29 cellular contexts compared by ENCODE assay signal in genomic region chr20:2080532-2081224, GRCh38.
"Had no signal": no experiment of that assay in that cellular context is flagged by ENCODE, and none has a peak within 500 bp of the region (broad histone marks: within the 10 kb centered on the region; RNA-seq: fewer than 3 reads in every experiment).

No MANE protein-coding gene starts in this region.

- H3K4me1 ChIP-seq: gastroesophageal sphincter, lower lobe of right lung, neural progenitor cell, parathyroid adenoma, psoas muscle, uterus had no signal

- H3K36me3 ChIP-seq: gastroesophageal sphincter, lower lobe of right lung, neural progenitor cell, uterus, WERI-Rb-1 had no signal

- H3K9ac ChIP-seq: neural progenitor cell, parathyroid adenoma had no signal

- H3K4me2 ChIP-seq: neural progenitor cell, smooth muscle cell had no signal

- ATAC-seq: activated CD8-positive, alpha-beta memory T cell treated with anti-CD3 and anti-CD28 coated beads, Interleukin-2, amount 10 ng/mL, durations not matched to agents 7 days and 5 days; activated CD8-positive, alpha-beta T cell treated with anti-CD3 and anti-CD28 coated beads for 36 hours; activated naive CD8-positive, alpha-beta T cell treated with anti-CD3 and anti-CD28 coated beads, Interleukin-2, amount 50 U/mL, for 24 hours; gastroesophageal sphincter; left colon; lower lobe of right lung; naive thymus-derived CD8-positive, alpha-beta T cell; psoas muscle; stimulated activated memory B cell treated with anti-CD40 and anti-IgM and Interleukin-4, amounts not matched to agents 10 μg/mL and 1 μg/mL and 100 μg/mL, for 72 hours; stimulated activated naive CD8-positive, alpha-beta T cell treated with anti-CD3 and anti-CD28 coated beads, Interleukin-15, amount 100 ng/mL, for 72 hours had no signal

- DNase-seq: activated CD4-positive, alpha-beta T cell treated with anti-CD3 and anti-CD28 coated beads, Interleukin-2, amount 10 ng/mL, durations not matched to agents 7 days and 5 days; activated CD4-positive, CD25-positive, alpha-beta regulatory T cell treated with anti-CD3 and anti-CD28 coated beads, Interleukin-2, amount 50 U/mL, for 72 hours; activated CD8-positive, alpha-beta memory T cell treated with anti-CD3 and anti-CD28 coated beads, Interleukin-2, amount 10 ng/mL, durations not matched to agents 7 days and 5 days; activated CD8-positive, alpha-beta T cell treated with anti-CD3 and anti-CD28 coated beads for 36 hours; activated naive CD8-positive, alpha-beta T cell treated with anti-CD3 and anti-CD28 coated beads, Interleukin-2, amount 50 U/mL, for 24 hours; activated T-cell treated with anti-CD3 and anti-CD28 coated beads, Interleukin-2, amount 50 U/mL, for 48 hours; amygdala; central memory CD4-positive, alpha-beta T cell; hippocampal formation; immature natural killer cell; kidney; left colon; lower lobe of right lung; mesenchymal stem cell; naive thymus-derived CD8-positive, alpha-beta T cell; occipital lobe; psoas muscle; stimulated activated CD4-positive, alpha-beta T cell treated with anti-CD3 and anti-CD28 coated beads, Interleukin-1b, Interleukin-23, amount 100 ng/mL, for 48 hours; stimulated activated CD4-positive, alpha-beta T cell treated with anti-CD3 and anti-CD28 coated beads, Interleukin-4, amount 100 ng/mL, for 4 hours; stimulated activated CD8-positive, alpha-beta memory T cell treated with anti-CD3 and anti-CD28 coated beads, Interleukin-4, amount 100 ng/mL, for 48 hours; stimulated activated naive CD8-positive, alpha-beta T cell treated with anti-CD3 and anti-CD28 coated beads, Interleukin-15, amount 100 ng/mL, for 72 hours; substantia nigra; uterus; WERI-Rb-1 had no signal

- H3K27ac ChIP-seq: gastroesophageal sphincter, lower lobe of right lung, neural progenitor cell, parathyroid adenoma, psoas muscle, uterus, WERI-Rb-1 had no signal

- H3K27me3 ChIP-seq: uterus had no signal

- H3K9me3 ChIP-seq: gastroesophageal sphincter, lower lobe of right lung, psoas muscle, uterus had no signal

- H3K4me3 ChIP-seq: gastroesophageal sphincter, lower lobe of right lung, neural progenitor cell, psoas muscle, smooth muscle cell, uterus had no signal
